ENCODE assay signal across 1 cellular context in genomic region chr4:73417973-73418372, GRCh38.
TF ChIP-seq lines count a peak whose summit lies in the region.

No MANE protein-coding gene starts in this region.

TF ChIP-seq in GM23338, 12 proteins besides CTCF, POLR2A, EP300 and RAD21:
- no peak for TF ChIP-seq POLR2AphosphoS5 (IDR thresholded peaks at IDR 0.05; ENCODE audit: low read depth)
- TF ChIP-seq REST (IDR thresholded peaks at IDR 0.05; ENCODE audit: unreplicated experiment), result peak; percentile 72
TF ChIP-seq in GM23338: peak in this region for 1.
